ENCODE assay signal across 11 cellular contexts in genomic region chr14:64937821-64938193, GRCh38. TPM values are rescaled to one million over a fixed set of nuclear protein-coding genes. Genes with fewer than 3 reads are reported as not detected.
DNase-seq lines count a peak whose midpoint lies in the region; ATAC-seq and TF ChIP-seq lines count a peak whose summit lies in the region.
"Had no signal": no experiment of that assay in that cellular context is flagged by ENCODE, and none has a peak within 500 bp of the region (broad histone marks: within the 10 kb centered on the region; RNA-seq: fewer than 3 reads in every experiment).

No MANE protein-coding gene starts in this region.

- no peaks in the 10 kb centered on the region for H3K27me3 ChIP-seq in heart left ventricle
- no peaks in the 10 kb centered on the region for H3K27me3 ChIP-seq in tibial artery

- peaks cover 51% of the 10 kb centered on the region for H3K4me1 Mint-ChIP-seq in activated CD8-positive, alpha-beta T cell treated with anti-CD3 and anti-CD28 coated beads for 36 hours (ENCODE audit: low read depth)
- peaks cover 30% of the 10 kb centered on the region for H3K4me1 Mint-ChIP-seq in activated CD8-positive, alpha-beta T cell treated with anti-CD3 and anti-CD28 coated beads, Interleukin-2, amount 10 ng/mL, durations not matched to agents 7 days and 5 days (ENCODE audit: low read depth)

- peak overlapping the region; percentile 35 for H3K27ac Mint-ChIP-seq in activated CD8-positive, alpha-beta T cell treated with anti-CD3 and anti-CD28 coated beads for 36 hours
- H3K27ac Mint-ChIP-seq in activated CD8-positive, alpha-beta T cell treated with anti-CD3 and anti-CD28 coated beads, Interleukin-2, amount 10 ng/mL, durations not matched to agents 7 days and 5 days: no peak overlapping the region

- CTCF ChIA-PET in activated CD8-positive, alpha-beta T cell treated with anti-CD3 and anti-CD28 coated beads for 36 hours (lab: Charles Lee): interaction anchor here (1.2 kb wide), 1 partner anchor 46 kb away, joined by 3 read pairs; no protein-coding TSS in a partner anchor
- CTCF ChIA-PET in activated CD8-positive, alpha-beta T cell treated with anti-CD3 and anti-CD28 coated beads, Interleukin-2, amount 10 ng/mL, durations not matched to agents 7 days and 5 days (lab: Charles Lee): interaction anchor here (1.2 to 2.3 kb wide), 3 partner anchors 13 to 49 kb away, joined by 4 to 9 read pairs (median 4); partner anchors contain the start of genes CHURC1 and FNTB

- intact Hi-C loops in activated CD8-positive, alpha-beta T cell treated with anti-CD3 and anti-CD28 coated beads for 36 hours (cut with micrococcal nuclease): no loop called here
- intact Hi-C loops in heart left ventricle (cut with DNase I) (no loop called here), tibial artery (cut with DNase I; ENCODE audit: low total_unique reads) (no loop called here)

- H3K9me3 ChIP-seq in heart left ventricle: no peaks in the 10 kb centered on the region
- H3K9me3 ChIP-seq in tibial artery: no peaks in the 10 kb centered on the region

- no peak overlapping the region for H3K4me3 ChIP-seq in heart left ventricle
- H3K4me3 ChIP-seq in tibial artery: no peak overlapping the region

- H3K36me3 ChIP-seq in heart left ventricle (peaks cover 0 to 66% (median 21%) of the 10 kb centered on the region in 9 donors), tibial artery (peaks cover 2 to 45% (median 30%) of the 10 kb centered on the region in 3 donors)

- no peaks in the 10 kb centered on the region for H3K9me3 Mint-ChIP-seq in activated CD8-positive, alpha-beta T cell treated with anti-CD3 and anti-CD28 coated beads for 36 hours
- no peaks in the 10 kb centered on the region for H3K9me3 Mint-ChIP-seq in activated CD8-positive, alpha-beta T cell treated with anti-CD3 and anti-CD28 coated beads, Interleukin-2, amount 10 ng/mL, durations not matched to agents 7 days and 5 days (ENCODE audit: insufficient read depth)
- H3K9me3 Mint-ChIP-seq: naive B cell had no signal

- POLR2A ChIA-PET in activated CD8-positive, alpha-beta T cell treated with anti-CD3 and anti-CD28 coated beads for 36 hours (lab: Charles Lee): no interaction called here
- POLR2A ChIA-PET in activated CD8-positive, alpha-beta T cell treated with anti-CD3 and anti-CD28 coated beads, Interleukin-2, amount 10 ng/mL, durations not matched to agents 7 days and 5 days (lab: Charles Lee): interaction anchor here (0.9 kb wide), 1 partner anchor 16 kb away, joined by 3 read pairs; no protein-coding TSS in a partner anchor

- no peak for TF ChIP-seq CTCF in activated CD8-positive, alpha-beta T cell treated with anti-CD3 and anti-CD28 coated beads for 36 hours (IDR thresholded peaks at IDR 0.05)
- peak in 8 of 12 donors; percentile 16 to 46 (median 23) for TF ChIP-seq CTCF in heart left ventricle (IDR thresholded peaks at IDR 0.05)
- peak; percentile 40 to 53 for TF ChIP-seq CTCF in tibial artery (IDR thresholded peaks at IDR 0.05)

- H3K36me3 Mint-ChIP-seq in activated CD8-positive, alpha-beta T cell treated with anti-CD3 and anti-CD28 coated beads for 36 hours (ENCODE audit: low read depth): peaks cover 36% of the 10 kb centered on the region
- peaks cover 48% of the 10 kb centered on the region for H3K36me3 Mint-ChIP-seq in activated CD8-positive, alpha-beta T cell treated with anti-CD3 and anti-CD28 coated beads, Interleukin-2, amount 10 ng/mL, durations not matched to agents 7 days and 5 days (ENCODE audit: low read depth)

- no peak for TF ChIP-seq POLR2A in heart left ventricle (IDR thresholded peaks at IDR 0.05)

- no peaks in the 10 kb centered on the region for H3K27me3 Mint-ChIP-seq in activated CD8-positive, alpha-beta T cell treated with anti-CD3 and anti-CD28 coated beads for 36 hours
- H3K27me3 Mint-ChIP-seq in activated CD8-positive, alpha-beta T cell treated with anti-CD3 and anti-CD28 coated beads, Interleukin-2, amount 10 ng/mL, durations not matched to agents 7 days and 5 days (ENCODE audit: low read depth): no peaks in the 10 kb centered on the region
- H3K27me3 Mint-ChIP-seq: naive B cell had no signal

- DNase-seq in activated CD8-positive, alpha-beta T cell treated with anti-CD3 and anti-CD28 coated beads for 36 hours: no peak
- no peak for DNase-seq in activated CD8-positive, alpha-beta T cell treated with anti-CD3 and anti-CD28 coated beads, Interleukin-2, amount 10 ng/mL, durations not matched to agents 7 days and 5 days
- DNase-seq in SW480 (ENCODE audit: low spot score): peak; percentile 33
- DNase-seq in heart left ventricle: no peak
- DNase-seq in tibial artery: no peak
- DNase-seq in mucosa of gallbladder (ENCODE audit: low spot score): no peak
- DNase-seq in MV-4-11 (lab: John Stamatoyannopoulos, UW): no peak
- no peak for DNase-seq in ureter (ENCODE audit: low spot score)
- DNase-seq: DMS79, naive B cell had no signal

- no peak overlapping the region for H3K4me3 Mint-ChIP-seq in activated CD8-positive, alpha-beta T cell treated with anti-CD3 and anti-CD28 coated beads for 36 hours
- H3K4me3 Mint-ChIP-seq in activated CD8-positive, alpha-beta T cell treated with anti-CD3 and anti-CD28 coated beads, Interleukin-2, amount 10 ng/mL, durations not matched to agents 7 days and 5 days: no peak overlapping the region
- H3K4me3 Mint-ChIP-seq: naive B cell had no signal

- H3K4me1 ChIP-seq in heart left ventricle (peaks cover 0 to 34% (median 10%) of the 10 kb centered on the region in 12 donors), tibial artery (peaks cover 0 to 41% (median 27%) of the 10 kb centered on the region in 4 donors)

- H3K27ac ChIP-seq in heart left ventricle (peak overlapping the region in 6 of 12 donors; percentile 0 to 54 (median 32)), tibial artery (no peak overlapping the region)

- WGBS in heart left ventricle, 4 donors: 75 to 94% (median 83%) methylated on average over 1 of the region's 1 CpG

- no peak for ATAC-seq in activated CD8-positive, alpha-beta T cell treated with anti-CD3 and anti-CD28 coated beads for 36 hours
- no peak for ATAC-seq in activated CD8-positive, alpha-beta T cell treated with anti-CD3 and anti-CD28 coated beads, Interleukin-2, amount 10 ng/mL, durations not matched to agents 7 days and 5 days
- ATAC-seq in heart left ventricle: peak in 2 of 4 donors; percentile 19 to 36

RNA-seq across cellular contexts. Expression of gene GPX2, which starts 4.7 kb away (rescaled TPM):
- not detected for total RNA-seq in activated CD8-positive, alpha-beta T cell treated with anti-CD3 and anti-CD28 coated beads for 36 hours
- not detected for total RNA-seq in activated CD8-positive, alpha-beta T cell treated with anti-CD3 and anti-CD28 coated beads, Interleukin-2, amount 10 ng/mL, durations not matched to agents 7 days and 5 days
- total RNA-seq in heart left ventricle (not detected), mucosa of gallbladder (617 TPM), ureter (342 TPM)
- under 1 TPM in 1 of 2 donors, not detected in 1; 0.26 TPM for polyA plus RNA-seq in heart left ventricle

RNA-seq across cellular contexts. Expression of gene CHURC1, which starts 23.6 kb away (rescaled TPM):
- total RNA-seq in activated CD8-positive, alpha-beta T cell treated with anti-CD3 and anti-CD28 coated beads for 36 hours: 10 to 100 TPM; 47.0 to 57.4 TPM
- 10 to 100 TPM; 62.4 to 72.2 TPM for total RNA-seq in activated CD8-positive, alpha-beta T cell treated with anti-CD3 and anti-CD28 coated beads, Interleukin-2, amount 10 ng/mL, durations not matched to agents 7 days and 5 days
- total RNA-seq in heart left ventricle (100 to 1,000 TPM in 1 of 9 donors, 10 to 100 TPM in 8; 57.2 to 106 (median 77.3) TPM), mucosa of gallbladder (58.7 TPM), ureter (57.3 TPM)
- 10 to 100 TPM; 51.0 to 53.5 TPM for polyA plus RNA-seq in heart left ventricle

RNA-seq across cellular contexts. Expression of gene RAB15, which starts 34.3 kb away (rescaled TPM):
- 1 to 10 TPM; 2.1 to 2.3 TPM for total RNA-seq in activated CD8-positive, alpha-beta T cell treated with anti-CD3 and anti-CD28 coated beads for 36 hours
- total RNA-seq in activated CD8-positive, alpha-beta T cell treated with anti-CD3 and anti-CD28 coated beads, Interleukin-2, amount 10 ng/mL, durations not matched to agents 7 days and 5 days: 1 to 10 TPM; 2.8 to 3.6 TPM
- total RNA-seq in heart left ventricle (10 to 100 TPM; 15.2 to 70.4 (median 22.5) TPM), mucosa of gallbladder (16.5 TPM), ureter (71.4 TPM)
- polyA plus RNA-seq in heart left ventricle: 10 to 100 TPM; 12.0 to 53.6 TPM
- total RNA-seq: bronchial epithelial cell had no signal

RNA-seq across cellular contexts. Expression of gene FNTB, which starts 48.9 kb away (rescaled TPM):
- 10 to 100 TPM; 18.8 to 23.5 TPM for total RNA-seq in activated CD8-positive, alpha-beta T cell treated with anti-CD3 and anti-CD28 coated beads for 36 hours
- 10 to 100 TPM; 17.9 to 18.8 TPM for total RNA-seq in activated CD8-positive, alpha-beta T cell treated with anti-CD3 and anti-CD28 coated beads, Interleukin-2, amount 10 ng/mL, durations not matched to agents 7 days and 5 days
- total RNA-seq in heart left ventricle (10 to 100 TPM; 13.0 to 20.8 (median 16.7) TPM), mucosa of gallbladder (16.7 TPM), ureter (28.3 TPM)
- 10 to 100 TPM; 10.5 to 22.5 TPM for polyA plus RNA-seq in heart left ventricle

RNA-seq across cellular contexts. Expression of gene SPTB, which starts 58.1 kb away (rescaled TPM):
- total RNA-seq in activated CD8-positive, alpha-beta T cell treated with anti-CD3 and anti-CD28 coated beads for 36 hours: under 1 TPM; 0.07 to 0.27 TPM
- total RNA-seq in activated CD8-positive, alpha-beta T cell treated with anti-CD3 and anti-CD28 coated beads, Interleukin-2, amount 10 ng/mL, durations not matched to agents 7 days and 5 days: not detected
- total RNA-seq in heart left ventricle: 100 to 1,000 TPM in 4 of 9 donors, 10 to 100 TPM in 5; 71.6 to 195 (median 93.4) TPM
- 10 to 100 TPM; 60.3 to 75.2 TPM for polyA plus RNA-seq in heart left ventricle
- total RNA-seq in mucosa of gallbladder: 3.1 TPM
- total RNA-seq in ureter: 1.9 TPM
- total RNA-seq: bronchial epithelial cell had no signal

Comparison
In these comparisons a context has a peak if more than half of its experiments do, and no peak if none do; other contexts are left out.
1. RNA of gene GPX2, which starts 4.7 kb away (total RNA-seq): 617 TPM in mucosa of gallbladder (single experiment) and 342 TPM in ureter (single experiment); not detected in activated CD8-positive, alpha-beta T cell treated with anti-CD3 and anti-CD28 coated beads for 36 hours, not detected in activated CD8-positive, alpha-beta T cell treated with anti-CD3 and anti-CD28 coated beads, Interleukin-2, amount 10 ng/mL, durations not matched to agents 7 days and 5 days and not detected in heart left ventricle; every median in the first group is over 100 times any median in the second.